ENCODE assay signal across 1 cellular context in genomic region chr3:122560680-122561079, GRCh38.
TF ChIP-seq lines count a peak whose summit lies in the region.

No MANE protein-coding gene starts in this region.

TF ChIP-seq in WTC11, 78 proteins besides CTCF, POLR2A, EP300 and RAD21 (continued from another document):
- TF ChIP-seq ATF6 (CRISPR knock-in tag; IDR thresholded peaks at IDR 0.05) (no peak), AFF4 (CRISPR knock-in tag; IDR thresholded peaks at IDR 0.05; ENCODE audit: borderline replicate concordance) (no peak), E2F1 (CRISPR knock-in tag; IDR thresholded peaks at IDR 0.05) (no peak), E2F4 (CRISPR knock-in tag; IDR thresholded peaks at IDR 0.05; ENCODE audit: borderline replicate concordance, low read depth) (no peak), AR (CRISPR knock-in tag; IDR thresholded peaks at IDR 0.05) (no peak)
TF ChIP-seq in WTC11: peak in this region for 0.
